18 cellular contexts compared by ENCODE assay signal in genomic region chr18:7025194-7025593, GRCh38.
DNase-seq lines count a peak whose midpoint lies in the region; ATAC-seq, FAIRE-seq and TF ChIP-seq lines count a peak whose summit lies in the region.
"Had no signal": no experiment of that assay in that cellular context is flagged by ENCODE, and none has a peak within 500 bp of the region (broad histone marks: within the 10 kb centered on the region; RNA-seq: fewer than 3 reads in every experiment).

No MANE protein-coding gene starts in this region.

- no peaks in the 10 kb centered on the region for H3K36me3 Mint-ChIP-seq in activated T-cell treated with anti-CD3 and anti-CD28 coated beads, Interleukin-2, amount 50 U/mL, for 4 hours (ENCODE audit: insufficient read depth)
- no peaks in the 10 kb centered on the region for H3K36me3 Mint-ChIP-seq in activated T-cell treated with anti-CD3 and anti-CD28 coated beads, Interleukin-2, amount 50 U/mL, for 24 hours (ENCODE audit: low read depth)
- peaks cover 62% of the 10 kb centered on the region for H3K36me3 Mint-ChIP-seq in progenitor cell of endocrine pancreas (ENCODE audit: insufficient read depth)
- H3K36me3 Mint-ChIP-seq: CD8-positive, alpha-beta T cell had no signal

- CTCF ChIA-PET in K562 (lab: Yijun Ruan, JAX; ENCODE audit: low intra/inter-chr PET ratio): no interaction called here

- H3K27me3 Mint-ChIP-seq in activated T-cell treated with anti-CD3 and anti-CD28 coated beads, Interleukin-2, amount 50 U/mL, for 4 hours (ENCODE audit: low read depth): no peaks in the 10 kb centered on the region
- no peaks in the 10 kb centered on the region for H3K27me3 Mint-ChIP-seq in activated T-cell treated with anti-CD3 and anti-CD28 coated beads, Interleukin-2, amount 50 U/mL, for 24 hours
- no peaks in the 10 kb centered on the region for H3K27me3 Mint-ChIP-seq in progenitor cell of endocrine pancreas
- H3K27me3 Mint-ChIP-seq: B cell had no signal

- POLR2A ChIA-PET in K562 (lab: Yijun Ruan, JAX): no interaction called here

- H3K9me3 Mint-ChIP-seq in activated T-cell treated with anti-CD3 and anti-CD28 coated beads, Interleukin-2, amount 50 U/mL, for 4 hours: peaks cover 3% of the 10 kb centered on the region
- no peaks in the 10 kb centered on the region for H3K9me3 Mint-ChIP-seq in activated T-cell treated with anti-CD3 and anti-CD28 coated beads, Interleukin-2, amount 50 U/mL, for 24 hours
- no peaks in the 10 kb centered on the region for H3K9me3 Mint-ChIP-seq in progenitor cell of endocrine pancreas (ENCODE audit: low read depth)
- H3K9me3 Mint-ChIP-seq: CD8-positive, alpha-beta T cell; GM23338 had no signal

- TF ChIP-seq CTCF in K562 (IDR thresholded peaks at IDR 0.05 in 2 of 3, conservative IDR thresholded peaks at IDR 0.05 in 1 of 3; ENCODE audit: insufficient read depth in 2 of 3, low read depth in 1 of 3, low read length in 3 of 3) (no peak), progenitor cell of endocrine pancreas (IDR thresholded peaks at IDR 0.05; ENCODE audit: unreplicated experiment) (no peak)

- FAIRE-seq in K562 (lab: Jason Lieb, UNC): no peak
- FAIRE-seq: G401.6, GM12891, HTR-8/SVneo had no signal

- H3K4me3 ChIP-seq in K562: no peak overlapping the region
- H3K4me3 ChIP-seq: BLaER1 treated with 17β-estradiol and CSF1 and Interleukin-3, amounts not matched to agents 10 nM and 100 nM; GM23338 had no signal

- BruUV-seq in K562 (replicated peaks; lab: Mats Ljungman, UMichigan): no TSS peak

- no peaks in the 10 kb centered on the region for H3K9me3 ChIP-seq in K562 (replicated peaks; ENCODE audit: control insufficient read depth, insufficient read depth, low read depth, low read length)
- H3K9me3 ChIP-seq: BLaER1 treated with 17β-estradiol and CSF1 and Interleukin-3, amounts not matched to agents 10 nM and 100 nM had no signal

- no peak overlapping the region for H3K27ac ChIP-seq in K562 (ENCODE audit: extremely low read depth, low read depth, low read length)
- H3K27ac ChIP-seq: BLaER1 treated with 17β-estradiol and CSF1 and Interleukin-3, amounts not matched to agents 10 nM and 100 nM had no signal

- peaks cover 10 to 35% of the 10 kb centered on the region in 2 experiments; a peak in 3 of 5 replicates for H3K27me3 ChIP-seq in K562 (ENCODE audit: control insufficient read depth in 2 of 2, insufficient read depth in 2 of 2, low read length in 2 of 2)
- H3K27me3 ChIP-seq: BLaER1 treated with 17β-estradiol and CSF1 and Interleukin-3, amounts not matched to agents 10 nM and 100 nM had no signal

- no peak overlapping the region for H3K9ac ChIP-seq in K562 (ENCODE audit: insufficient read depth in 1 of 2, low read depth in 2 of 2, low read length in 2 of 2)
- H3K9ac ChIP-seq: BLaER1 treated with 17β-estradiol and CSF1 and Interleukin-3, amounts not matched to agents 10 nM and 100 nM had no signal

- no peaks in the 10 kb centered on the region for H3K4me1 ChIP-seq in K562 (replicated peaks in 1 of 2; ENCODE audit: control insufficient read depth in 2 of 2, insufficient read depth in 2 of 2, low read length in 2 of 2)
- H3K4me1 ChIP-seq: BLaER1 treated with 17β-estradiol and CSF1 and Interleukin-3, amounts not matched to agents 10 nM and 100 nM had no signal

- H3K9me1 ChIP-seq in K562 (ENCODE audit: control insufficient read depth, insufficient read depth, low read length): no peaks in the 10 kb centered on the region

- no peak for TF ChIP-seq EP300 in K562 (IDR thresholded peaks at IDR 0.05; ENCODE audit: low read length)

- H3K4me2 ChIP-seq in K562 (ENCODE audit: insufficient read depth, low read length): no peak overlapping the region
- H3K4me2 ChIP-seq: BLaER1 treated with 17β-estradiol and CSF1 and Interleukin-3, amounts not matched to agents 10 nM and 100 nM; GM23338 had no signal

- no peaks in the 10 kb centered on the region for H3K4me1 Mint-ChIP-seq in activated T-cell treated with anti-CD3 and anti-CD28 coated beads, Interleukin-2, amount 50 U/mL, for 4 hours (ENCODE audit: low read depth)
- H3K4me1 Mint-ChIP-seq in activated T-cell treated with anti-CD3 and anti-CD28 coated beads, Interleukin-2, amount 50 U/mL, for 24 hours (ENCODE audit: low read depth): no peaks in the 10 kb centered on the region
- H3K4me1 Mint-ChIP-seq in progenitor cell of endocrine pancreas (ENCODE audit: low read depth): no peaks in the 10 kb centered on the region
- H3K4me1 Mint-ChIP-seq: B cell had no signal

- 0% methylated on average over 6 of the region's 6 CpGs for WGBS in K562 (ENCODE audit: insufficient coverage, low coverage, missing lambda C conversion rate)

- H4K20me1 ChIP-seq in K562 (replicated peaks; ENCODE audit: control insufficient read depth, insufficient read depth, low read length): 0 out of 2 replicates have a peak, but pooled peaks cover 3% of the 10 kb centered on the region
- H4K20me1 ChIP-seq: BLaER1 treated with 17β-estradiol and CSF1 and Interleukin-3, amounts not matched to agents 10 nM and 100 nM had no signal

- peak overlapping the region; percentile 16 for H3K4me3 Mint-ChIP-seq in activated T-cell treated with anti-CD3 and anti-CD28 coated beads, Interleukin-2, amount 50 U/mL, for 4 hours
- no peak overlapping the region for H3K4me3 Mint-ChIP-seq in activated T-cell treated with anti-CD3 and anti-CD28 coated beads, Interleukin-2, amount 50 U/mL, for 24 hours
- H3K4me3 Mint-ChIP-seq in progenitor cell of endocrine pancreas (ENCODE audit: low read depth): no peak overlapping the region
- H3K4me3 Mint-ChIP-seq: B cell; CD8-positive, alpha-beta T cell; GM23338; HFFc6 had no signal

- ATAC-seq in activated T-cell treated with anti-CD3 and anti-CD28 coated beads, Interleukin-2, amount 50 U/mL, for 4 hours: no peak
- ATAC-seq in K562 (no peak), HG02759 (IDR thresholded peaks at IDR 0.05; ENCODE audit: unreplicated experiment) (no peak)
- ATAC-seq: CD8-positive, alpha-beta T cell; GM23338; HCT116 had no signal

- H3K27ac Mint-ChIP-seq in activated T-cell treated with anti-CD3 and anti-CD28 coated beads, Interleukin-2, amount 50 U/mL, for 24 hours: no peak overlapping the region
- peak overlapping the region; percentile 77 for H3K27ac Mint-ChIP-seq in progenitor cell of endocrine pancreas
- H3K27ac Mint-ChIP-seq: B cell; CD8-positive, alpha-beta T cell; HFFc6 had no signal

- DNase-seq in activated T-cell treated with anti-CD3 and anti-CD28 coated beads, Interleukin-2, amount 50 U/mL, for 4 hours: no peak
- DNase-seq in activated T-cell treated with anti-CD3 and anti-CD28 coated beads, Interleukin-2, amount 50 U/mL, for 24 hours: no peak
- DNase-seq in NCI-H2171 (lab: John Stamatoyannopoulos, UW): peak; percentile 12
- no peak for DNase-seq in K562 (ENCODE audit: extremely low read depth in 1 of 4, low spot score in 3 of 4)
- DNase-seq in progenitor cell of endocrine pancreas (ENCODE audit: low spot score, unreplicated experiment): no peak
- DNase-seq in Kasumi-1 (lab: John Stamatoyannopoulos, UW): no peak
- DNase-seq: Calu3; CD8-positive, alpha-beta T cell; H7; HFFc6 had no signal

- intact Hi-C loops in K562 (cut with micrococcal nuclease): no loop called here

- H3K79me2 ChIP-seq in K562 (ENCODE audit: control insufficient read depth, insufficient read depth, low read length): no peaks in the 10 kb centered on the region

- TF ChIP-seq POLR2A in K562 (conservative IDR thresholded peaks at IDR 0.05): no peak

- TF ChIP-seq RAD21 in K562 (CRISPR knock-in tag; conservative IDR thresholded peaks at IDR 0.05 in 1 of 2, IDR thresholded peaks at IDR 0.05 in 1 of 2): no peak

- no peak overlapping the region for H2AFZ ChIP-seq in K562 (ENCODE audit: low read depth, low read length)
- H2AFZ ChIP-seq: GM23338 had no signal

- H3K36me3 ChIP-seq in K562 (ENCODE audit: control insufficient read depth, insufficient read depth, low read length): no peaks in the 10 kb centered on the region
- H3K36me3 ChIP-seq: BLaER1 treated with 17β-estradiol and CSF1 and Interleukin-3, amounts not matched to agents 10 nM and 100 nM had no signal

- in situ Hi-C loops in K562 (cut with MboI): no loop called here

TF ChIP-seq in K562, 482 proteins besides CTCF, POLR2A, EP300 and RAD21:
- TF ChIP-seq FOXP1 (CRISPR knock-in tag; IDR thresholded peaks at IDR 0.05) (no peak), ZNF263 (CRISPR knock-in tag; IDR thresholded peaks at IDR 0.05; ENCODE audit: borderline replicate concordance) (peak; percentile 40; the same call in 1 of the 2 replicates), ZNF274 (IDR thresholded peaks at IDR 0.05; ENCODE audit: borderline replicate concordance, low read depth, low read length) (no peak), RFX1 (IDR thresholded peaks at IDR 0.05) (no peak)
